25 cellular contexts compared by ENCODE assay signal in genomic region chr4:1446502-1447153, GRCh38. TPM values are rescaled to one million over a fixed set of nuclear protein-coding genes. Genes with fewer than 3 reads are reported as not detected.
"Had no signal": no experiment of that assay in that cellular context is flagged by ENCODE, and none has a peak within 500 bp of the region (broad histone marks: within the 10 kb centered on the region; RNA-seq: fewer than 3 reads in every experiment).

No MANE protein-coding gene starts in this region.

- H3K9me3 ChIP-seq: body of pancreas, pancreas, thoracic aorta, vagina had no signal

- H3K4me3 Mint-ChIP-seq: activated CD4-positive, alpha-beta T cell treated with anti-CD3 and anti-CD28 coated beads for 36 hours; activated naive CD8-positive, alpha-beta T cell treated with anti-CD3 and anti-CD28 coated beads, Interleukin-2, amount 50 U/mL, for 24 hours; activated T-helper 1 cell treated with anti-CD3 and anti-CD28 coated beads, Interleukin-12 subunit alpha, Interleukin-12 subunit beta, Interleukin-2, Interleukin-4 antibody, amounts not matched to agents 30 ng/mL and 10 ng/mL and 1 ng/mL, durations not matched to agents 14 hours and 24 hours and 36 hours; natural killer cell; type B pancreatic cell; WTC11 had no signal

- ATAC-seq: activated CD4-positive, alpha-beta T cell treated with anti-CD3 and anti-CD28 coated beads for 36 hours; activated naive CD8-positive, alpha-beta T cell treated with anti-CD3 and anti-CD28 coated beads, Interleukin-2, amount 50 U/mL, for 24 hours; body of pancreas; foreskin keratinocyte; left ventricle myocardium superior; natural killer cell; pancreas; WTC11 had no signal

- H3K4me1 Mint-ChIP-seq: activated CD4-positive, alpha-beta T cell treated with anti-CD3 and anti-CD28 coated beads for 36 hours; activated naive CD8-positive, alpha-beta T cell treated with anti-CD3 and anti-CD28 coated beads, Interleukin-2, amount 50 U/mL, for 24 hours; natural killer cell; WTC11 had no signal

- H3K4me1 ChIP-seq: body of pancreas, foreskin keratinocyte, pancreas, vagina had no signal

- DNase-seq: activated CD4-positive, alpha-beta T cell treated with anti-CD3 and anti-CD28 coated beads for 36 hours; activated CD4-positive, alpha-beta T cell treated with anti-CD3 and anti-CD28 coated beads, Interleukin-2, amount 50 U/mL, for 48 hours; activated gamma-delta T cell; activated naive CD4-positive, alpha-beta T cell treated with anti-CD3 and anti-CD28 coated beads, Interleukin-2, amount 50 U/mL, for 16 hours; activated naive CD8-positive, alpha-beta T cell treated with anti-CD3 and anti-CD28 coated beads, Interleukin-2, amount 50 U/mL, for 24 hours; body of pancreas; caudate nucleus; effector memory CD4-positive, alpha-beta T cell; foreskin keratinocyte; glutamatergic neuron; hippocampal formation; midbrain; natural killer cell; stimulated activated CD4-positive, alpha-beta T cell treated with anti-CD3 and anti-CD28 coated beads, Interleukin-4, amount 100 ng/mL, for 1 hour; stimulated activated naive CD4-positive, alpha-beta T cell; T-helper 9 cell had no signal

- H3K36me3 Mint-ChIP-seq: natural killer cell, type B pancreatic cell, WTC11 had no signal

- H3K36me3 ChIP-seq: pancreas, thoracic aorta, vagina had no signal

- H3K4me3 ChIP-seq: body of pancreas, pancreas, thoracic aorta, vagina had no signal

- H3K27ac Mint-ChIP-seq: activated CD4-positive, alpha-beta T cell treated with anti-CD3 and anti-CD28 coated beads for 36 hours; activated naive CD8-positive, alpha-beta T cell treated with anti-CD3 and anti-CD28 coated beads, Interleukin-2, amount 50 U/mL, for 24 hours; activated T-helper 1 cell treated with anti-CD3 and anti-CD28 coated beads, Interleukin-12 subunit alpha, Interleukin-12 subunit beta, Interleukin-2, Interleukin-4 antibody, amounts not matched to agents 30 ng/mL and 10 ng/mL and 1 ng/mL, durations not matched to agents 14 hours and 24 hours and 36 hours; natural killer cell; type B pancreatic cell; WTC11 had no signal

- H3K27me3 ChIP-seq: foreskin keratinocyte, pancreas, vagina had no signal

- H3K9me3 Mint-ChIP-seq: activated naive CD8-positive, alpha-beta T cell treated with anti-CD3 and anti-CD28 coated beads, Interleukin-2, amount 50 U/mL, for 24 hours; activated T-helper 1 cell treated with anti-CD3 and anti-CD28 coated beads, Interleukin-12 subunit alpha, Interleukin-12 subunit beta, Interleukin-2, Interleukin-4 antibody, amounts not matched to agents 30 ng/mL and 10 ng/mL and 1 ng/mL, durations not matched to agents 14 hours and 24 hours and 36 hours; natural killer cell; type B pancreatic cell; WTC11 had no signal

- H3K27ac ChIP-seq: body of pancreas, foreskin keratinocyte, pancreas, thoracic aorta, vagina had no signal

RNA-seq across cellular contexts. Expression of gene NKX1-1, which starts 40.4 kb away (rescaled TPM):
- total RNA-seq: activated CD4-positive, alpha-beta T cell treated with anti-CD3 and anti-CD28 coated beads for 36 hours; activated T-helper 1 cell treated with anti-CD3 and anti-CD28 coated beads, Interleukin-12 subunit alpha, Interleukin-12 subunit beta, Interleukin-2, Interleukin-4 antibody, amounts not matched to agents 30 ng/mL and 10 ng/mL and 1 ng/mL, durations not matched to agents 14 hours and 24 hours and 36 hours; body of pancreas; dermis microvascular lymphatic vessel endothelial cell; foreskin keratinocyte; left ventricle myocardium superior; natural killer cell; pancreas; T-helper 1 cell treated with Interleukin-12 subunit alpha and Interleukin-12 subunit beta and Interleukin-4 antibody, amounts not matched to agents 30 ng/mL and 1 ng/mL, for 36 hours; thoracic aorta; vagina; WTC11 had no signal
